ENCODE assay signal across 14 cellular contexts in the genomic region with DNA sequence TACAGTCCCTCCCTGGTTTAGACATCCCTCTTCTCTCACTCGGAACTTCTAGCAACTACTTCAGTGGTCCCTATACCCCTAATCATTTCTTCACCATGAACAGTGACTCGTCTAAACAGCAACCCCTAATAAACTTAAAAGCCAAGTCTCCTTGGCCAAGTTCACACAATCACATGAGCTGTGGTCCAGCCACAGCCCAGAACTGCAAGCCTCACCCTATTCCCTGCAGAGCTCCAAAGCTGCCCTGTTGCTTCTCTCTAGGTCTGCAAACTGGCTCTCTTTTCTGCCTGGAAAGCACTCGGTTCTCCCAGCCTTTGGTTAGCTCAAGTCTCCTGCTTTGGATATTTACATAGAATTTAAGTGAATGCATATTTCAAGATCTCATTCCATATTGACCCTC.
"Had no signal": no experiment of that assay in that cellular context is flagged by ENCODE, and none has a peak within 500 bp of the region (broad histone marks: within the 10 kb centered on the region; RNA-seq: fewer than 3 reads in every experiment).

No MANE protein-coding gene starts in this region.

- H3K27me3 ChIP-seq: dorsolateral prefrontal cortex, SJSA1, tibial nerve had no signal

- ATAC-seq: psoas muscle had no signal

- H3K27ac ChIP-seq: dorsolateral prefrontal cortex, psoas muscle, SJSA1 had no signal

- H3K9me3 ChIP-seq: psoas muscle, SJSA1, tibial nerve had no signal

- H3K4me3 ChIP-seq: dorsolateral prefrontal cortex, psoas muscle, SJSA1, tibial nerve had no signal

- DNase-seq: activated CD4-positive, alpha-beta memory T cell treated with anti-CD3 and anti-CD28 coated beads for 36 hours; activated naive CD8-positive, alpha-beta T cell treated with anti-CD3 and anti-CD28 coated beads, Interleukin-2, amount 10 ng/mL, durations not matched to agents 7 days and 5 days; activated T-cell treated with anti-CD3 and anti-CD28 coated beads, Interleukin-2, amount 50 U/mL, for 48 hours; cerebellar nuclear complex; dorsolateral prefrontal cortex; foreskin fibroblast; glutamatergic neuron; mesendoderm; nephron progenitor cell; psoas muscle; stimulated activated CD4-positive, alpha-beta T cell treated with anti-CD3 and anti-CD28 coated beads, Interleukin-4, amount 100 ng/mL, for 24 hours; SW 1271 had no signal

- H3K36me3 ChIP-seq: SJSA1, tibial nerve had no signal
